24 cellular contexts compared by ENCODE assay signal in the genomic region with DNA sequence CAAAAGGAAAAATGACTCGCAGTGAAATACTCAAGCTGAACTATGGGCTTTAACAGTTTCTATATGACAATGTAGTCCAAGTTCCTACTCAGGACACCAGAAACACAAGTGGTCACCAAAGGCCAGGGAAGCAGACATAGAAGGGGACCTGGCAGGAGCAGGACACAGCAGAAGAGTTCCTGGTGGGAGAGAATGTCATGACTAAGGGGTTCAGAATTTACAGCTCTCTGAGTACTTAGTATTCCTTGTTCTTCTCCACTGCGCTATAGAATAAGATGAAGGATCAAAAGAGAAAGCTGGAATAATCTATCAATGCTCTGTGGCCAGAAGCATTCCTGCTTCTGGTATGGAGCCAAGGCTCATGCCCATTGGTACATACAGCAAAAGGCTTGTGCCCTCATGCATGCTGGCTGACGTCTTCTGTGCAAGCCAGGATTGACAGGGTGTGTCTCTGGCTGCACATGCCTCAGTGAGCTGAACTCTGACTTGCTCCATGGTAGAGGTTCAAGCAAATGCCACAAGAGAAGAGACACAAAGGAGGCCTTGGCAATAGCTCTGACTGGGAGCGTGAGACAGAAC.
DNase-seq lines count a peak whose midpoint lies in the region; ATAC-seq and TF ChIP-seq lines count a peak whose summit lies in the region.
"Had no signal": no experiment of that assay in that cellular context is flagged by ENCODE, and none has a peak within 500 bp of the region (broad histone marks: within the 10 kb centered on the region; RNA-seq: fewer than 3 reads in every experiment).

No MANE protein-coding gene starts in this region.

- H3K27ac Mint-ChIP-seq in CD4-positive, CD25-positive, alpha-beta regulatory T cell, result peak overlapping the region in 2 of 3 donors; percentile 27 to 42

- peaks cover 0 to 3% (median 0%) of the 10 kb centered on the region in 7 donors for H3K9me3 Mint-ChIP-seq in CD4-positive, CD25-positive, alpha-beta regulatory T cell
- H3K9me3 Mint-ChIP-seq: H9 had no signal

- POLR2A ChIA-PET in PC-9 (lab: Charles Lee; ENCODE audit: unreplicated experiment), result interaction anchor here (0.6 to 0.7 kb wide), 2 partner anchors 297 to 933 kb away, joined by 3 read pairs; no protein-coding TSS in a partner anchor

- peaks cover 52% of the 10 kb centered on the region for H3F3A ChIP-seq in PC-9 (ENCODE audit: insufficient read depth, low read depth)

- H2AFZ ChIP-seq in PC-9, result no peak overlapping the region

- intact Hi-C loops in PC-9 (cut with micrococcal nuclease; ENCODE audit: unreplicated experiment), result loop anchor here (5.0 kb wide), 2 partner anchors 193 to 677 kb away; no protein-coding TSS in a partner anchor

- no peak overlapping the region for H3K4me3 ChIP-seq in CD4-positive, CD25-positive, alpha-beta regulatory T cell (ENCODE audit: low read depth, low read length)
- H3K4me3 ChIP-seq in PC-9 (no peak overlapping the region), H7 (ENCODE audit: insufficient read depth, low read depth, low read length) (no peak overlapping the region)
- H3K4me3 ChIP-seq: heart right ventricle, lower lobe of right lung, stomach, upper lobe of right lung had no signal

- H3K27me3 ChIP-seq in CD4-positive, CD25-positive, alpha-beta regulatory T cell (ENCODE audit: control insufficient read depth, insufficient read depth, low read length), result no peaks in the 10 kb centered on the region
- H3K27me3 ChIP-seq in PC-9 (ENCODE audit: insufficient read depth, low read depth) (no peaks in the 10 kb centered on the region), H7 (ENCODE audit: control insufficient read depth, insufficient read depth, low read length) (no peaks in the 10 kb centered on the region)
- H3K27me3 ChIP-seq: heart right ventricle, stomach, upper lobe of right lung had no signal

- peak overlapping the region; percentile 74 for H3K4me2 ChIP-seq in PC-9

- BruUV-seq in PC-9 (replicated peaks; lab: Mats Ljungman, UMichigan), result no TSS peak

- H3K27ac ChIP-seq in CD4-positive, CD25-positive, alpha-beta regulatory T cell (ENCODE audit: insufficient read depth, low read length, poor library complexity, severe bottlenecking), result no peak overlapping the region
- peak overlapping the region; percentile 93 for H3K27ac ChIP-seq in PC-9
- H3K27ac ChIP-seq: heart right ventricle, lower lobe of right lung, stomach, upper lobe of right lung had no signal

- H3K79me2 ChIP-seq in PC-9 (ENCODE audit: low read depth), result no peaks in the 10 kb centered on the region

- H3K36me3 ChIP-seq in CD4-positive, CD25-positive, alpha-beta regulatory T cell (ENCODE audit: control insufficient read depth, insufficient read depth, low read length), result peaks cover 97% of the 10 kb centered on the region
- H3K36me3 ChIP-seq in PC-9 (ENCODE audit: low read depth) (peaks cover 17% of the 10 kb centered on the region), H7 (replicated peaks; ENCODE audit: control insufficient read depth, insufficient read depth, low read length) (no peaks in the 10 kb centered on the region; the same call in 1 of the 2 replicates)

- H3K4me1 ChIP-seq in CD4-positive, CD25-positive, alpha-beta regulatory T cell (ENCODE audit: control insufficient read depth, insufficient read depth, low read length, poor library complexity, severe bottlenecking), result no peaks in the 10 kb centered on the region
- peaks cover 53% of the 10 kb centered on the region for H3K4me1 ChIP-seq in PC-9 (replicated peaks; ENCODE audit: insufficient read depth)
- H3K4me1 ChIP-seq: upper lobe of right lung had no signal

- no peaks in the 10 kb centered on the region for H3K9me3 ChIP-seq in CD4-positive, CD25-positive, alpha-beta regulatory T cell (ENCODE audit: control insufficient read depth in 2 of 2, low read length in 2 of 2)
- no peaks in the 10 kb centered on the region for H3K9me3 ChIP-seq in PC-9 (ENCODE audit: insufficient read depth, low read depth)
- H3K9me3 ChIP-seq: heart right ventricle, lower lobe of right lung, stomach, upper lobe of right lung had no signal

- H3K4me1 Mint-ChIP-seq in CD4-positive, CD25-positive, alpha-beta regulatory T cell, result peaks cover 0 to 17% (median 6%) of the 10 kb centered on the region in 4 donors
- H3K4me1 Mint-ChIP-seq: IgD-negative memory B cell had no signal

- H3K4me3 Mint-ChIP-seq in CD4-positive, CD25-positive, alpha-beta regulatory T cell, result no peak overlapping the region
- H3K4me3 Mint-ChIP-seq: H9, IgD-negative memory B cell had no signal

- no peaks in the 10 kb centered on the region for H3K9me2 ChIP-seq in PC-9 (ENCODE audit: insufficient read depth)

- peaks cover 76% of the 10 kb centered on the region for H3K36me3 Mint-ChIP-seq in CD4-positive, CD25-positive, alpha-beta regulatory T cell

- no peak for ATAC-seq in CD4-positive, CD25-positive, alpha-beta regulatory T cell (ENCODE audit: low read depth in 2 of 2)
- ATAC-seq in esophagus mucosa (peak; percentile 92), GM18520 (IDR thresholded peaks at IDR 0.05; ENCODE audit: unreplicated experiment) (no peak)
- ATAC-seq: lower lobe of right lung, upper lobe of right lung had no signal

- TF ChIP-seq CTCF in PC-9 (conservative IDR thresholded peaks at IDR 0.05), result no peak

- no peaks in the 10 kb centered on the region for H3K27me3 Mint-ChIP-seq in CD4-positive, CD25-positive, alpha-beta regulatory T cell
- H3K27me3 Mint-ChIP-seq: IgD-negative memory B cell had no signal

- DNase-seq in CD4-positive, CD25-positive, alpha-beta regulatory T cell, result no peak
- DNase-seq in PC-9 (peak in 1 of 2 experiments; percentile 11), mucosa of gallbladder (ENCODE audit: low spot score) (peak; percentile 51), H7 (no peak), T1000 (lab: John Stamatoyannopoulos, UW) (no peak)
- no peak for DNase-seq in activated CD4-positive, CD25-positive, alpha-beta regulatory T cell (lab: John Stamatoyannopoulos, UW)
- DNase-seq: activated CD4-positive, alpha-beta T cell treated with anti-CD3 and anti-CD28 coated beads for 1 hour; activated T-cell treated with anti-CD3 and anti-CD28 coated beads, Interleukin-2, amount 50 U/mL, for 1 hour; dermis blood vessel endothelial cell; H9; heart right ventricle; lower lobe of right lung; MM.1S; NCI-H146; NCI-H524 treated with DMSO at 0.1 percent for 48 hours; occipital lobe; RPMI8226; stimulated activated CD4-positive, alpha-beta T cell treated with anti-CD3 and anti-CD28 coated beads, Interleukin-12 subunit alpha, Interleukin-12 subunit beta, amount 100 ng/mL, for 4 hours; stimulated activated CD4-positive, alpha-beta T cell treated with anti-CD3 and anti-CD28 coated beads, Interleukin-4, amount 100 ng/mL, for 4 hours; stomach; upper lobe of right lung had no signal

- CTCF ChIA-PET in PC-9 (lab: Charles Lee), result no interaction called here

- H4K20me1 ChIP-seq in PC-9 (ENCODE audit: insufficient read depth), result no peaks in the 10 kb centered on the region
